In genomic region chr15:40279437-40280141, GRCh38 we compare ENCODE assay signal across 8 cellular contexts. TPM values are rescaled to one million over a fixed set of nuclear protein-coding genes. Genes with fewer than 3 reads are reported as not detected.
DNase-seq lines count a peak whose midpoint lies in the region; ATAC-seq and TF ChIP-seq lines count a peak whose summit lies in the region.

No MANE protein-coding gene starts in this region.

- H4K91ac ChIP-seq in neuronal stem cell (ENCODE audit: low read depth, low read length, poor library complexity): no peak overlapping the region

- no peak overlapping the region for H3K4ac ChIP-seq in neuronal stem cell (ENCODE audit: low read length)

- no peaks in the 10 kb centered on the region for H3K9me2 ChIP-seq in GM23338 (ENCODE audit: insufficient read depth)

- H3K36me3 Mint-ChIP-seq in GM23338 (ENCODE audit: low read depth): peaks cover 2% of the 10 kb centered on the region; the same call in 2 of the 3 replicates

- intact Hi-C loops in testis (cut with DNase I; ENCODE audit: low total_unique reads): loop anchor here (10.0 kb wide), 1 partner anchor 145 kb away; no protein-coding TSS in a partner anchor

- peak; percentile 34 for DNase-seq in AG10803 (ENCODE audit: low read depth)
- DNase-seq in GM23338 (ENCODE audit: low spot score): peak; percentile 87
- peak; percentile 75 for DNase-seq in OCI-M1 (lab: John Stamatoyannopoulos, UW)
- peak; percentile 53 to 62 for DNase-seq in activated T-helper 1 cell treated with anti-CD3 and anti-CD28 coated beads, Interleukin-2, amount 50 U/mL, for 16 hours (ENCODE audit: low read depth in 1 of 2, low spot score in 1 of 2)
- peak; percentile 53 for DNase-seq in fibroblast of villous mesenchyme (ENCODE audit: low read depth)
- DNase-seq in neuronal stem cell (ENCODE audit: low spot score): peak; percentile 75
- DNase-seq in testis: peak; percentile 84
- no peak for DNase-seq in OCI-M2 (lab: John Stamatoyannopoulos, UW; ENCODE audit: unreplicated experiment)

- peak overlapping the region; percentile 8 for H3K23ac ChIP-seq in neuronal stem cell (ENCODE audit: low read depth, low read length, poor library complexity)

- H2BK120ac ChIP-seq in neuronal stem cell (ENCODE audit: low read depth, low read length): no peak overlapping the region

- no peak overlapping the region for H3K27ac ChIP-seq in GM23338 (ENCODE audit: low read depth)
- no peak overlapping the region for H3K27ac ChIP-seq in neuronal stem cell (replicated peaks; ENCODE audit: low read length)
- peak overlapping the region in 1 of 2 donors; percentile 57 for H3K27ac ChIP-seq in testis

- H3K4me3 ChIP-seq in AG10803 (ENCODE audit: low read length) (no peak overlapping the region), GM23338 (peak overlapping the region; percentile 62), fibroblast of villous mesenchyme (ENCODE audit: low read depth, low read length) (no peak overlapping the region), neuronal stem cell (ENCODE audit: low read length in 2 of 2) (no peak overlapping the region), testis (peak overlapping the region; percentile 0 to 27)

- H3K36me3 ChIP-seq in GM23338 (ENCODE audit: insufficient read depth): no peaks in the 10 kb centered on the region
- H3K36me3 ChIP-seq in neuronal stem cell (replicated peaks in 1 of 2; ENCODE audit: control insufficient read depth in 2 of 2, insufficient read depth in 2 of 2, low read length in 2 of 2): no peaks in the 10 kb centered on the region
- no peaks in the 10 kb centered on the region for H3K36me3 ChIP-seq in testis (ENCODE audit: low read depth, missing control alignments)

- peak overlapping the region; percentile 75 for H3K18ac ChIP-seq in neuronal stem cell (ENCODE audit: low read length)

- no CpG with 5 or more reads among the region's 40 CpGs for WGBS in neuronal stem cell (ENCODE audit: extremely low coverage in 2 of 2, insufficient read length in 2 of 2, insufficient replicate concordance in 1 of 2), 2 donors
- 18 to 27% methylated on average over 5 to 40 of the region's 40 CpGs for WGBS in testis, 2 donors

- peak overlapping the region; percentile 36 for H3K9ac ChIP-seq in neuronal stem cell (ENCODE audit: low read depth, low read length, poor library complexity)

- H2BK5ac ChIP-seq in neuronal stem cell (ENCODE audit: low read length): no peak overlapping the region

- H3K27me3 Mint-ChIP-seq in GM23338 (ENCODE audit: insufficient read depth, low read depth, poor library complexity): peaks cover 64% of the 10 kb centered on the region

- H3K4me2 ChIP-seq in GM23338: peak overlapping the region; percentile 86
- H3K4me2 ChIP-seq in neuronal stem cell (ENCODE audit: insufficient read depth, low read length, poor library complexity, severe bottlenecking): peak overlapping the region; percentile 26

- ATAC-seq in GM23338: peak; percentile 37

- no peak for TF ChIP-seq POLR2A in testis (IDR thresholded peaks at IDR 0.05)

- H2BK12ac ChIP-seq in neuronal stem cell (ENCODE audit: low read length): no peak overlapping the region

- H3K27me3 ChIP-seq in GM23338 (ENCODE audit: insufficient read depth) (peaks cover 64% of the 10 kb centered on the region), neuronal stem cell (ENCODE audit: control insufficient read depth in 3 of 3, insufficient read depth in 3 of 3, low read depth in 1 of 3, low read length in 3 of 3) (peaks cover 0 to 62% (median 40%) of the 10 kb centered on the region in 3 experiments), testis (no peaks in the 10 kb centered on the region)

- no peak overlapping the region for H3K27ac Mint-ChIP-seq in GM23338

- H3K4me1 ChIP-seq in GM23338 (ENCODE audit: insufficient read depth) (peaks cover 28% of the 10 kb centered on the region), neuronal stem cell (ENCODE audit: control insufficient read depth in 2 of 2, insufficient read depth in 1 of 2, low read depth in 1 of 2, low read length in 2 of 2) (peaks cover 6 to 28% of the 10 kb centered on the region in 2 donors), testis (peaks cover 34% of the 10 kb centered on the region)

- no peaks in the 10 kb centered on the region for H4K20me1 ChIP-seq in GM23338 (replicated peaks; ENCODE audit: insufficient read depth)

- H2AFZ ChIP-seq in GM23338 (peak overlapping the region; percentile 91), neuronal stem cell (ENCODE audit: low read length) (peak overlapping the region; percentile 67)

- peaks cover 22% of the 10 kb centered on the region for H3F3A ChIP-seq in GM23338 (replicated peaks; ENCODE audit: low read depth)

- no peak overlapping the region for H4K8ac ChIP-seq in neuronal stem cell (ENCODE audit: low read depth, low read length)

- H3K9me3 Mint-ChIP-seq in GM23338: no peaks in the 10 kb centered on the region

- H3K4me3 Mint-ChIP-seq in GM23338: peak overlapping the region; percentile 69

- peaks cover 53% of the 10 kb centered on the region for H3K4me1 Mint-ChIP-seq in GM23338

- TF ChIP-seq CTCF in AG10803 (conservative IDR thresholded peaks at IDR 0.05; ENCODE audit: low read length) (peak; percentile 92), GM23338 (conservative IDR thresholded peaks at IDR 0.05; ENCODE audit: low read depth in 2 of 2) (peak; percentile 98), fibroblast of villous mesenchyme (IDR thresholded peaks at IDR 0.05; ENCODE audit: insufficient read depth, low read depth, low read length) (peak; percentile 96), testis (IDR thresholded peaks at IDR 0.05) (peak; percentile 93 to 99 (median 96))

- peaks cover 0 to 7% of the 10 kb centered on the region in 2 donors for H3K9me3 ChIP-seq in neuronal stem cell (replicated peaks in 1 of 2; ENCODE audit: control insufficient read depth in 2 of 2, insufficient read depth in 1 of 2, low read depth in 1 of 2, low read length in 2 of 2)
- H3K9me3 ChIP-seq in testis: no peaks in the 10 kb centered on the region

- no peaks in the 10 kb centered on the region for H3K79me1 ChIP-seq in neuronal stem cell (ENCODE audit: low read depth, low read length)

- H2AK5ac ChIP-seq in neuronal stem cell (ENCODE audit: low read depth, low read length): peak overlapping the region; percentile 44

- H3K79me2 ChIP-seq in GM23338 (replicated peaks; ENCODE audit: insufficient read depth): no peaks in the 10 kb centered on the region

- H3K14ac ChIP-seq in neuronal stem cell (ENCODE audit: low read length): no peak overlapping the region

- no peak overlapping the region for H2BK15ac ChIP-seq in neuronal stem cell (ENCODE audit: low read length)

TF ChIP-seq in GM23338, 12 proteins besides CTCF, POLR2A, EP300 and RAD21 (continues in another document):
- no peak for TF ChIP-seq REST (IDR thresholded peaks at IDR 0.05; ENCODE audit: unreplicated experiment)

RNA-seq across cellular contexts. Expression of gene ANKRD63, which starts 3.3 kb away (rescaled TPM):
- total RNA-seq in GM23338 (2014; rRNA removed; shearing (Covaris generic)): 0.59 and 0.74 TPM in 2 replicates
- polyA plus RNA-seq in GM23338 (2016; fragmentation: Nextera tagmentation; extraction: Ambion mirVana) (not detected in 2 replicates), testis (ENCODE audit: insufficient read depth, low read depth, low replicate concordance) (not detected)
- total RNA-seq in fibroblast of villous mesenchyme (not detected in 2 replicates), testis (10 to 100 TPM in 1 of 2 donors, 1 to 10 TPM in 1; 3.1 to 11.8 TPM)
- not detected for polyA plus RNA-seq in neuronal stem cell (2013, experiment 1 of 2)
- polyA plus RNA-seq in neuronal stem cell (2013, experiment 2 of 2): not detected

RNA-seq across cellular contexts. Expression of gene PLCB2, which starts 28.1 kb away (rescaled TPM):
- total RNA-seq in GM23338 (2014; rRNA removed; shearing (Covaris generic)): 8.5 and 13.8 TPM in 2 replicates
- 7.5 and 9.5 TPM in 2 replicates for polyA plus RNA-seq in GM23338 (2016; fragmentation: Nextera tagmentation; extraction: Ambion mirVana)
- total RNA-seq in fibroblast of villous mesenchyme: 0.43 and 0.64 TPM in 2 replicates
- 3.7 TPM for polyA plus RNA-seq in neuronal stem cell (2013, experiment 1 of 2)
- 3.2 TPM for polyA plus RNA-seq in neuronal stem cell (2013, experiment 2 of 2)
- total RNA-seq in testis: 1 to 10 TPM; 8.8 to 9.7 TPM
- polyA plus RNA-seq in testis (ENCODE audit: insufficient read depth, low read depth, low replicate concordance): 13.6 TPM

RNA-seq across cellular contexts. Expression of gene PAK6, which starts 40.7 kb away (rescaled TPM):
- 6.6 and 20.0 TPM in 2 replicates for total RNA-seq in GM23338 (2014; rRNA removed; shearing (Covaris generic))
- polyA plus RNA-seq in GM23338 (2016; fragmentation: Nextera tagmentation; extraction: Ambion mirVana) (2.4 and 2.9 TPM in 2 replicates), testis (ENCODE audit: insufficient read depth, low read depth, low replicate concordance) (47.4 TPM)
- total RNA-seq in fibroblast of villous mesenchyme (under 0.01 TPM in 2 replicates), testis (100 to 1,000 TPM; 140 to 245 TPM)
- 0.36 TPM for polyA plus RNA-seq in neuronal stem cell (2013, experiment 1 of 2)
- 0.37 TPM for polyA plus RNA-seq in neuronal stem cell (2013, experiment 2 of 2)

RNA-seq across cellular contexts. Expression of gene INAFM2, which starts 43.9 kb away (rescaled TPM):
- total RNA-seq in GM23338 (2014; rRNA removed; shearing (Covaris generic)): 32.7 and 33.0 TPM in 2 replicates
- polyA plus RNA-seq in GM23338 (2016; fragmentation: Nextera tagmentation; extraction: Ambion mirVana) (18.1 and 20.0 TPM in 2 replicates), testis (ENCODE audit: insufficient read depth, low read depth, low replicate concordance) (43.4 TPM)
- total RNA-seq in fibroblast of villous mesenchyme (11.9 and 16.8 TPM in 2 replicates), testis (10 to 100 TPM; 31.8 to 49.8 TPM)
- 12.8 TPM for polyA plus RNA-seq in neuronal stem cell (2013, experiment 1 of 2)
- 13.4 TPM for polyA plus RNA-seq in neuronal stem cell (2013, experiment 2 of 2)

Comparison
In these comparisons a context has a peak if more than half of its experiments do, and no peak if none do; other contexts are left out.
1. H3K4me3 ChIP-seq: peak in GM23338 (single experiment) and testis (2 of 2); none in AG10803 (single experiment), fibroblast of villous mesenchyme (single experiment) and neuronal stem cell (0 of 2).
2. Peak in every context shown above with its lines, with median percentiles within 50 percentile points of each other: CTCF ChIP-seq.